ENCODE assay signal across 24 cellular contexts in genomic region chr19:58551123-58551497, GRCh38. TPM values are rescaled to one million over a fixed set of nuclear protein-coding genes. Genes with fewer than 3 reads are reported as not detected.
DNase-seq lines count a peak whose midpoint lies in the region; ATAC-seq and TF ChIP-seq lines count a peak whose summit lies in the region.
"Had no signal": no experiment of that assay in that cellular context is flagged by ENCODE, and none has a peak within 500 bp of the region (broad histone marks: within the 10 kb centered on the region; RNA-seq: fewer than 3 reads in every experiment).

No MANE protein-coding gene starts in this region.

- no peaks in the 10 kb centered on the region for H3K9me3 ChIP-seq in mammary epithelial cell (replicated peaks; ENCODE audit: insufficient read depth, low read length)
- no peaks in the 10 kb centered on the region for H3K9me3 ChIP-seq in endodermal cell (ENCODE audit: control insufficient read depth, low read length)
- H3K9me3 ChIP-seq in osteoblast (ENCODE audit: low read depth, low read length), result no peaks in the 10 kb centered on the region
- no peaks in the 10 kb centered on the region for H3K9me3 ChIP-seq in MM.1S (replicated peaks; ENCODE audit: insufficient read depth, low read length)
- H3K9me3 ChIP-seq: psoas muscle, sigmoid colon, SJCRH30, transverse colon had no signal

- H3K4me1 Mint-ChIP-seq in MCF 10A (ENCODE audit: insufficient read depth, unreplicated experiment) (peaks cover 35% of the 10 kb centered on the region), endodermal cell (peaks cover 25% of the 10 kb centered on the region)

- H3K27ac Mint-ChIP-seq in MCF 10A (ENCODE audit: low read depth, unreplicated experiment) (peak overlapping the region; percentile 46), endodermal cell (peak overlapping the region; percentile 70)

- peaks cover 51% of the 10 kb centered on the region for H3F3A ChIP-seq in MM.1S (ENCODE audit: insufficient read depth, low read length)

- no peak overlapping the region for H3K4me3 ChIP-seq in mammary epithelial cell (replicated peaks in 1 of 3; ENCODE audit: insufficient read depth in 1 of 3, low read depth in 2 of 3, low read length in 3 of 3)
- no peak overlapping the region for H3K4me3 ChIP-seq in endodermal cell (ENCODE audit: low read length)
- H3K4me3 ChIP-seq in osteoblast (ENCODE audit: insufficient read depth, low read length), result no peak overlapping the region
- no peak overlapping the region for H3K4me3 ChIP-seq in MM.1S (ENCODE audit: low read length)
- H3K4me3 ChIP-seq: psoas muscle, sigmoid colon, SJCRH30, transverse colon had no signal

- no peak overlapping the region for H3K9ac ChIP-seq in mammary epithelial cell (ENCODE audit: insufficient read depth, low read length)
- H3K9ac ChIP-seq in endodermal cell (ENCODE audit: extremely low read depth, low read length, poor library complexity, severe bottlenecking), result no peak overlapping the region
- H3K9ac ChIP-seq in MM.1S (ENCODE audit: low read length), result no peak overlapping the region

- H3K36me3 ChIP-seq in mammary epithelial cell (ENCODE audit: insufficient read depth, low read length) (peaks cover 40% of the 10 kb centered on the region), endodermal cell (ENCODE audit: control insufficient read depth, insufficient read depth, low read length) (peaks cover 82% of the 10 kb centered on the region), osteoblast (ENCODE audit: insufficient read depth, low read length) (peaks cover 70% of the 10 kb centered on the region), MM.1S (replicated peaks; ENCODE audit: insufficient read depth, low read length) (peaks cover 26% of the 10 kb centered on the region)

- in situ Hi-C loops in mammary epithelial cell (cut with MboI; ENCODE audit: low sequenced_read_pairs in 2 of 2), result no loop called here

- dilution Hi-C loops in mammary epithelial cell (cut with HindIII; ENCODE audit: low sequenced_read_pairs), result no loop called here

- CTCF ChIA-PET in MCF 10A (lab: Yijun Ruan, JAX), result interaction anchor here (0.8 to 1.7 kb wide), 2 partner anchors 31 to 38 kb away, joined by 4 to 7 read pairs; no protein-coding TSS in a partner anchor
- CTCF ChIA-PET in mammary epithelial cell (lab: Charles Lee; ENCODE audit: low non-redundant PET), result no interaction called here
- CTCF ChIA-PET in RWPE1 (lab: Yijun Ruan, JAX), result no interaction called here

- TF ChIP-seq CTCF in MCF 10A (IDR thresholded peaks at IDR 0.05; ENCODE audit: unreplicated experiment) (no peak), mammary epithelial cell (conservative IDR thresholded peaks at IDR 0.05 in 1 of 2, IDR thresholded peaks at IDR 0.05 in 1 of 2; ENCODE audit: extremely low read depth in 1 of 2, insufficient read depth in 1 of 2, low read depth in 1 of 2, low read length in 2 of 2) (no peak), RWPE1 (conservative IDR thresholded peaks at IDR 0.05; ENCODE audit: low read depth) (no peak), endodermal cell (conservative IDR thresholded peaks at IDR 0.05) (no peak), osteoblast (IDR thresholded peaks at IDR 0.05; ENCODE audit: extremely low read depth, low read depth, low read length) (no peak), MM.1S (IDR thresholded peaks at IDR 0.05; ENCODE audit: low read length) (no peak)

- H3K4me3 Mint-ChIP-seq in MCF 10A (ENCODE audit: unreplicated experiment) (no peak overlapping the region), endodermal cell (no peak overlapping the region)
- H3K4me3 Mint-ChIP-seq: effector memory CD8-positive, alpha-beta T cell had no signal

- H3K9me3 Mint-ChIP-seq in MCF 10A (ENCODE audit: unreplicated experiment) (no peaks in the 10 kb centered on the region), endodermal cell (no peaks in the 10 kb centered on the region)
- H3K9me3 Mint-ChIP-seq: effector memory CD8-positive, alpha-beta T cell had no signal

- POLR2A ChIA-PET in MCF 10A (lab: Yijun Ruan, JAX), result interaction anchor here (5.4 kb wide), 1 partner anchor 31 kb away, joined by 166 read pairs; the partner anchor contains the start of gene ZBTB45
- POLR2A ChIA-PET in RWPE1 (lab: Yijun Ruan, JAX; ENCODE audit: low non-redundant PET), result no interaction called here

- BruUV-seq in MCF 10A (replicated peaks; lab: Mats Ljungman, UMichigan) (no TSS peak), mammary epithelial cell (replicated peaks; lab: Mats Ljungman, UMichigan) (no TSS peak)

- H3K9me2 ChIP-seq in MM.1S (replicated peaks; ENCODE audit: insufficient read depth, low read length), result no peaks in the 10 kb centered on the region

- DNase-seq in MCF 10A (ENCODE audit: unreplicated experiment) (no peak), mammary epithelial cell (no peak), RWPE1 (ENCODE audit: low spot score) (no peak), endodermal cell (no peak), osteoblast (ENCODE audit: insufficient read length, low spot score, missing footprints) (peak; percentile 26), MM.1S (no peak), H4 (ENCODE audit: low spot score) (no peak)
- DNase-seq: activated CD4-positive, alpha-beta T cell treated with anti-CD3 and anti-CD28 coated beads, Interleukin-2, amount 50 U/mL, for 4 hours; activated CD4-positive, CD25-positive, alpha-beta regulatory T cell; caudate nucleus; effector memory CD8-positive, alpha-beta T cell; Kasumi-1; left colon; NCI-H1694; NCI-H446 treated with DMSO at 0.1 percent for 48 hours; nucleus accumbens; psoas muscle; sigmoid colon; SJCRH30; stimulated activated CD4-positive, alpha-beta T cell treated with anti-CD3 and anti-CD28 coated beads, Interleukin-12 subunit alpha, Interleukin-12 subunit beta, amount 100 ng/mL, for 4 hours; stimulated activated CD4-positive, alpha-beta T cell treated with anti-CD3 and anti-CD28 coated beads, Interleukin-2, amount 100 ng/mL, for 48 hours; transverse colon had no signal

- H3K4me2 ChIP-seq in mammary epithelial cell (ENCODE audit: insufficient read depth, low read depth, low read length) (no peak overlapping the region), osteoblast (ENCODE audit: insufficient read depth, low read length) (no peak overlapping the region), MM.1S (ENCODE audit: low read depth, low read length) (no peak overlapping the region)

- H2AFZ ChIP-seq in mammary epithelial cell (ENCODE audit: low read depth, low read length) (no peak overlapping the region), osteoblast (ENCODE audit: low read length) (no peak overlapping the region), MM.1S (ENCODE audit: low read length) (no peak overlapping the region)

- peaks cover 6% of the 10 kb centered on the region for H4K20me1 ChIP-seq in mammary epithelial cell (ENCODE audit: insufficient read depth, low read length)
- peaks cover 44% of the 10 kb centered on the region for H4K20me1 ChIP-seq in osteoblast (ENCODE audit: insufficient read depth, low read length)
- H4K20me1 ChIP-seq in MM.1S (ENCODE audit: insufficient read depth, low read length), result peaks cover 23% of the 10 kb centered on the region

- H3K27me3 Mint-ChIP-seq in MCF 10A (ENCODE audit: insufficient read depth, unreplicated experiment) (no peaks in the 10 kb centered on the region), endodermal cell (ENCODE audit: insufficient read depth) (no peaks in the 10 kb centered on the region)
- H3K27me3 Mint-ChIP-seq: effector memory CD8-positive, alpha-beta T cell had no signal

- H3K27me3 ChIP-seq in mammary epithelial cell (ENCODE audit: insufficient read depth, low read length) (no peaks in the 10 kb centered on the region), endodermal cell (ENCODE audit: control insufficient read depth, insufficient read depth, low read length, poor library complexity, severe bottlenecking) (no peaks in the 10 kb centered on the region), osteoblast (ENCODE audit: insufficient read depth, low read length) (no peaks in the 10 kb centered on the region), MM.1S (replicated peaks; ENCODE audit: insufficient read depth, low read length) (no peaks in the 10 kb centered on the region)
- H3K27me3 ChIP-seq: sigmoid colon, SJCRH30, transverse colon had no signal

- no peak for ATAC-seq in HG02840 (IDR thresholded peaks at IDR 0.05; ENCODE audit: low FRiP score, unreplicated experiment)
- ATAC-seq: effector memory CD8-positive, alpha-beta T cell; HCT116; left colon; psoas muscle had no signal

- WGBS in mammary epithelial cell (ENCODE audit: low coverage, missing lambda C conversion rate), result 30% methylated on average over 1 of the region's 1 CpG
- WGBS in endodermal cell (ENCODE audit: insufficient coverage in 1 of 2, insufficient read length in 1 of 2), 2 experiments, result 67 to 100% methylated on average over 1 of the region's 1 CpG

- H3K27ac ChIP-seq in mammary epithelial cell (ENCODE audit: insufficient read depth, low read depth, low read length) (no peak overlapping the region), RWPE1 (peak overlapping the region; percentile 27), endodermal cell (ENCODE audit: low read depth, low read length) (no peak overlapping the region), osteoblast (ENCODE audit: low read depth, low read length) (no peak overlapping the region), MM.1S (ENCODE audit: low read length) (no peak overlapping the region)
- H3K27ac ChIP-seq: psoas muscle, sigmoid colon, SJCRH30, transverse colon had no signal

- H3K36me3 Mint-ChIP-seq in MCF 10A (ENCODE audit: insufficient read depth, unreplicated experiment) (peaks cover 94% of the 10 kb centered on the region), endodermal cell (ENCODE audit: low read depth) (peaks cover 61% of the 10 kb centered on the region)

- intact Hi-C loops in MCF 10A (cut with micrococcal nuclease) (no loop called here), mammary epithelial cell (cut with micrococcal nuclease) (no loop called here)

- peaks cover 16% of the 10 kb centered on the region for H3K4me1 ChIP-seq in mammary epithelial cell (ENCODE audit: insufficient read depth, low read length)
- peaks cover 4% of the 10 kb centered on the region for H3K4me1 ChIP-seq in endodermal cell (ENCODE audit: control insufficient read depth, insufficient read depth, low read length)
- peaks cover 25% of the 10 kb centered on the region for H3K4me1 ChIP-seq in osteoblast (ENCODE audit: insufficient read depth, low read length)
- peaks cover 17% of the 10 kb centered on the region for H3K4me1 ChIP-seq in MM.1S (ENCODE audit: low read length)

- H3K79me2 ChIP-seq in mammary epithelial cell (ENCODE audit: insufficient read depth, low read length), result peaks cover 86% of the 10 kb centered on the region
- H3K79me2 ChIP-seq in osteoblast (ENCODE audit: insufficient read depth, low read length), result peaks cover 86% of the 10 kb centered on the region
- peaks cover 61% of the 10 kb centered on the region for H3K79me2 ChIP-seq in MM.1S (ENCODE audit: low read length)

RNA-seq across cellular contexts. Expression of gene CHMP2A, which starts 3.8 kb away (rescaled TPM):
- total RNA-seq in MCF 10A (2022) (154 and 184 TPM in 2 replicates), mammary epithelial cell (100 to 1,000 TPM in 1 of 2 donors, 10 to 100 TPM in 1; 74.2 to 107 TPM), endodermal cell (100 to 1,000 TPM in 1 of 2 donors, 10 to 100 TPM in 1; 97.7 to 147 TPM), osteoblast (98.1 and 106 TPM in 2 replicates)
- 161 TPM for polyA plus RNA-seq in mammary epithelial cell
- 111 TPM for polyA minus RNA-seq in mammary epithelial cell
- polyA plus RNA-seq in endodermal cell (2013, experiment 1 of 2), result 99.3 TPM
- 93.6 TPM for polyA plus RNA-seq in endodermal cell (2013, experiment 2 of 2)
- total RNA-seq in H4 (2014; rRNA removed; shearing (Covaris generic)), result 242 and 244 TPM in 2 replicates

RNA-seq across cellular contexts. Expression of gene TRIM28, which starts 7.2 kb away (rescaled TPM):
- 236 and 290 TPM in 2 replicates for total RNA-seq in MCF 10A (2022)
- total RNA-seq in mammary epithelial cell, result 100 to 1,000 TPM; 180 to 331 TPM
- 386 TPM for polyA plus RNA-seq in mammary epithelial cell
- polyA minus RNA-seq in mammary epithelial cell, result 1,355 TPM
- 100 to 1,000 TPM; 809 to 859 TPM for total RNA-seq in endodermal cell
- 758 TPM for polyA plus RNA-seq in endodermal cell (2013, experiment 1 of 2)
- 628 TPM for polyA plus RNA-seq in endodermal cell (2013, experiment 2 of 2)
- total RNA-seq in osteoblast, result 224 and 248 TPM in 2 replicates
- total RNA-seq in H4 (2014; rRNA removed; shearing (Covaris generic)), result 378 and 416 TPM in 2 replicates

RNA-seq across cellular contexts. Expression of gene UBE2M, which starts 7.3 kb away (rescaled TPM):
- total RNA-seq in MCF 10A (2022) (149 and 158 TPM in 2 replicates), mammary epithelial cell (10 to 100 TPM; 46.2 to 96.5 TPM), endodermal cell (100 to 1,000 TPM in 1 of 2 donors, 10 to 100 TPM in 1; 90.8 to 116 TPM), osteoblast (54.6 and 56.6 TPM in 2 replicates)
- polyA plus RNA-seq in mammary epithelial cell, result 94.5 TPM
- 273 TPM for polyA minus RNA-seq in mammary epithelial cell
- polyA plus RNA-seq in endodermal cell (2013, experiment 1 of 2), result 92.6 TPM
- polyA plus RNA-seq in endodermal cell (2013, experiment 2 of 2), result 101 TPM
- total RNA-seq in H4 (2014; rRNA removed; shearing (Covaris generic)), result 108 and 109 TPM in 2 replicates

RNA-seq across cellular contexts. Expression of gene MZF1, which starts 22.0 kb away (rescaled TPM):
- total RNA-seq in MCF 10A (2022), result 50.7 and 51.9 TPM in 2 replicates
- 10 to 100 TPM; 16.7 to 21.5 TPM for total RNA-seq in mammary epithelial cell
- polyA plus RNA-seq in mammary epithelial cell, result 8.8 TPM
- polyA minus RNA-seq in mammary epithelial cell, result 18.3 TPM
- total RNA-seq in endodermal cell, result 10 to 100 TPM; 24.3 to 33.1 TPM
- polyA plus RNA-seq in endodermal cell (2013, experiment 1 of 2), result 26.1 TPM
- 22.6 TPM for polyA plus RNA-seq in endodermal cell (2013, experiment 2 of 2)
- total RNA-seq in osteoblast, result 22.7 and 23.9 TPM in 2 replicates
- 3.5 and 5.4 TPM in 2 replicates for total RNA-seq in H4 (2014; rRNA removed; shearing (Covaris generic))

RNA-seq across cellular contexts. Expression of gene ZBTB45, which starts 31.5 kb away (rescaled TPM):
- total RNA-seq in MCF 10A (2022) (12.8 and 15.0 TPM in 2 replicates), mammary epithelial cell (10 to 100 TPM in 1 of 2 donors, 1 to 10 TPM in 1; 8.2 to 14.1 TPM), endodermal cell (10 to 100 TPM; 19.0 to 19.4 TPM), osteoblast (6.9 and 8.5 TPM in 2 replicates)
- 8.5 TPM for polyA plus RNA-seq in mammary epithelial cell
- 4.0 TPM for polyA minus RNA-seq in mammary epithelial cell
- 19.3 TPM for polyA plus RNA-seq in endodermal cell (2013, experiment 1 of 2)
- polyA plus RNA-seq in endodermal cell (2013, experiment 2 of 2), result 18.3 TPM
- total RNA-seq in H4 (2014; rRNA removed; shearing (Covaris generic)), result 1.6 and 4.6 TPM in 2 replicates
